24 cellular contexts compared by ENCODE assay signal in genomic region chr11:92782806-92783205, GRCh38.
"Had no signal": no experiment of that assay in that cellular context is flagged by ENCODE, and none has a peak within 500 bp of the region (broad histone marks: within the 10 kb centered on the region; RNA-seq: fewer than 3 reads in every experiment).

No MANE protein-coding gene starts in this region.

- H3K9me3 ChIP-seq: esophagus squamous epithelium, gastroesophageal sphincter, prostate gland, suprapubic skin, thyroid gland had no signal

- ATAC-seq: effector memory CD8-positive, alpha-beta T cell; gastroesophageal sphincter; left cardiac atrium; left ventricle myocardium superior; sciatic nerve had no signal

- H3K4me1 ChIP-seq: esophagus squamous epithelium, gastroesophageal sphincter, parathyroid adenoma, prostate gland, suprapubic skin, thyroid gland had no signal

- H3K36me3 Mint-ChIP-seq: naive B cell had no signal

- H3K4me3 Mint-ChIP-seq: dendritic cell treated with granulocyte-macrophage colony-stimulating factor and Interleukin-4, amounts not matched to agents 40 ng/mL and 50 ng/mL, for 4 days; effector memory CD8-positive, alpha-beta T cell; naive B cell; nephron progenitor cell; type B pancreatic cell had no signal

- H2AFZ ChIP-seq: parathyroid adenoma had no signal

- H3K27ac Mint-ChIP-seq: dendritic cell treated with granulocyte-macrophage colony-stimulating factor and Interleukin-4, amounts not matched to agents 40 ng/mL and 50 ng/mL, for 4 days; effector memory CD8-positive, alpha-beta T cell; naive B cell; nephron progenitor cell; type B pancreatic cell had no signal

- H3K4me1 Mint-ChIP-seq: naive B cell had no signal

- DNase-seq: effector memory CD8-positive, alpha-beta T cell; esophagus squamous epithelium; foreskin fibroblast; glutamatergic neuron; islet precursor cell; left cardiac atrium; left ventricle myocardium superior; mesendoderm; naive B cell; nephron progenitor cell; retina; small intestine; stimulated activated CD4-positive, alpha-beta T cell treated with anti-CD3 and anti-CD28 coated beads, Interleukin-12 subunit alpha, Interleukin-12 subunit beta, amount 100 ng/mL, for 4 hours; stimulated activated naive CD4-positive, alpha-beta T cell treated with Interleukin-2 at 50 U/mL for 16 hours; thyroid gland had no signal

- H3K9me3 Mint-ChIP-seq: dendritic cell treated with granulocyte-macrophage colony-stimulating factor and Interleukin-4, amounts not matched to agents 40 ng/mL and 50 ng/mL, for 4 days; nephron progenitor cell; type B pancreatic cell had no signal

- H3K36me3 ChIP-seq: esophagus squamous epithelium, gastroesophageal sphincter, prostate gland, suprapubic skin, thyroid gland had no signal

- H3K9ac ChIP-seq: parathyroid adenoma had no signal

- H3K27me3 Mint-ChIP-seq: dendritic cell treated with granulocyte-macrophage colony-stimulating factor and Interleukin-4, amounts not matched to agents 40 ng/mL and 50 ng/mL, for 4 days; effector memory CD8-positive, alpha-beta T cell; naive B cell; type B pancreatic cell had no signal

- H3K27ac ChIP-seq: epithelial cell of prostate, esophagus squamous epithelium, gastroesophageal sphincter, parathyroid adenoma, prostate gland, suprapubic skin, thyroid gland had no signal

- H3K79me2 ChIP-seq: parathyroid adenoma had no signal

- H3K27me3 ChIP-seq: esophagus squamous epithelium, gastroesophageal sphincter, suprapubic skin, thyroid gland had no signal

- H3K4me3 ChIP-seq: esophagus squamous epithelium, gastroesophageal sphincter, lung, prostate gland, suprapubic skin, thyroid gland had no signal
